8 cellular contexts compared by ENCODE assay signal in the genomic region with DNA sequence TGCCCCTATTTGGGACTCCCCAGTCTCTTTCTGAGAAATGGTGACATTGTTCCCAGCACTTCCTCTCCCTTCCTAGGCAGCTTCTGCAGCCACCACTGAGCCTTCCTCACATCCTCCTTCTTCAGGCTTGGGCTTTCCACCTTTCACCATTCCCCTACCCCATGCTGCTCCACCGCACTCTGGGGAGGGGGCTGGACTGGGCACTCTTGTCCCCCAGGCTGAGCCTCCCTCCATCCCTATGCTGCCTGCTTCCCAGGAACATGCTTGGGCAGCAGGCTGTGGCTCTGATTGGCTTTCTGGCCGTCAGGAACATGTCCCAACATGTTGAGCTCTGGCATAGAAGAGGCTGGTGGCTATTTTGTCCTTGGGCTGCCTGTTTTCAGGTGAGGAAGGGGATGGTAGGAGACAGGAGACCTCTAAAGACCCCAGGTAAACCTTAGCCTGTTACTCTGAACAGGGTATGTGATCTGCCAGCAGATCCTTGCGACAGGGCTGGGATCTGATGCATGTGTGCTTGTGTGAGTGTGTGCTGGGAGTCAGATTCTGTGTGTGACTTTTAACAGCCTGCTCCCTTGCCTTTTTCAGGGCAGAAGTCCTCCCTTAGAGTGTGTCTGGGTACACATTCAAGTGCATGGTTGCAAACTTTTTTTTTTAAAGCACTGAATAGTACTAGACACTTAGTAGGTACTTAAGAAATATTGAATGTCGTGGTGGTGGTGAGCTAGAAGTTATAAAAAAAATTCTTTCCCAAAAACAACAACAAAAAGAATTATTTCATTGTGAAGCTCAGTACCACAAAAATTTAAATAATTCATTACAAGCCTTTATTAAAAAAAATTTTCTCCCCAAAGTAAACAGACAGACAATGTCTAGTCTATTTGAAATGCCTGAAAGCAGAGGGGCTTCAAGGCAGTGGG. TPM values are rescaled to one million over a fixed set of nuclear protein-coding genes. Genes with fewer than 3 reads are reported as not detected.
DNase-seq lines count a peak whose midpoint lies in the region; ATAC-seq and TF ChIP-seq lines count a peak whose summit lies in the region.

No MANE protein-coding gene starts in this region.

- H3K27me3 ChIP-seq in HCT116 (ENCODE audit: insufficient read depth, low read length) (no peaks in the 10 kb centered on the region), mesenchymal stem cell (ENCODE audit: control insufficient read depth in 1 of 2, insufficient read depth in 1 of 2, low read length in 2 of 2) (no peaks in the 10 kb centered on the region)

- no peak for TF ChIP-seq RAD21 in HCT116 (IDR thresholded peaks at IDR 0.05; ENCODE audit: low read depth)

- intact Hi-C loops in HCT116 (cut with micrococcal nuclease), result no loop called here

- H2BK5ac ChIP-seq in mesenchymal stem cell (ENCODE audit: low read depth, low read length, poor library complexity, severe bottlenecking), result peak overlapping the region; percentile 99

- peaks cover 14% of the 10 kb centered on the region for H3K27me3 Mint-ChIP-seq in activated naive CD8-positive, alpha-beta T cell treated with anti-CD3 and anti-CD28 coated beads, Interleukin-2, amount 50 U/mL, for 24 hours

- peak; percentile 36 for DNase-seq in AG20443 (ENCODE audit: low spot score)
- no peak for DNase-seq in HCT116 (ENCODE audit: low read depth, low spot score)
- DNase-seq in activated naive CD8-positive, alpha-beta T cell treated with anti-CD3 and anti-CD28 coated beads, Interleukin-2, amount 50 U/mL, for 24 hours, result no peak
- peak; percentile 69 for DNase-seq in mesenchymal stem cell
- no peak for DNase-seq in GM13977 (ENCODE audit: low spot score)
- no peak for DNase-seq in Kasumi-1 (lab: John Stamatoyannopoulos, UW)
- no peak for DNase-seq in T-helper 9 cell

- no peaks in the 10 kb centered on the region for H4K20me1 ChIP-seq in HCT116 (ENCODE audit: insufficient read depth)

- WGBS in mesenchymal stem cell, result 47% methylated on average over 3 of the region's 4 CpGs

- H3K4me3 Mint-ChIP-seq in activated naive CD8-positive, alpha-beta T cell treated with anti-CD3 and anti-CD28 coated beads, Interleukin-2, amount 50 U/mL, for 24 hours, result peak overlapping the region; percentile 37

- CTCF ChIA-PET in HCT116 (lab: Charles Lee), result interaction anchor here (1.1 kb wide), 1 partner anchor 9 kb away, joined by 4 read pairs; no protein-coding TSS in a partner anchor

- H3K9ac ChIP-seq in HCT116 (ENCODE audit: low read length), result peak overlapping the region; percentile 42
- H3K9ac ChIP-seq in mesenchymal stem cell (ENCODE audit: low read length), result peak overlapping the region; percentile 99

- H3K36me3 ChIP-seq in HCT116 (ENCODE audit: control insufficient read depth in 1 of 2, insufficient read depth in 2 of 2, low read length in 2 of 2), result no peaks in the 10 kb centered on the region
- peaks cover 4 to 13% of the 10 kb centered on the region in 2 experiments for H3K36me3 ChIP-seq in mesenchymal stem cell (ENCODE audit: control insufficient read depth in 1 of 2, insufficient read depth in 2 of 2, low read depth in 1 of 2, low read length in 2 of 2)

- BruUV-seq in HCT116 (replicated peaks; lab: Mats Ljungman, UMichigan), result no TSS peak

- peak overlapping the region; percentile 97 to 100 for H2BK12ac ChIP-seq in mesenchymal stem cell (ENCODE audit: low read length in 2 of 2)

- peak overlapping the region; percentile 99 for H4K8ac ChIP-seq in mesenchymal stem cell (ENCODE audit: low read length)

- no peak for TF ChIP-seq CTCF in HCT116 (IDR thresholded peaks at IDR 0.05 in 2 of 3, conservative IDR thresholded peaks at IDR 0.05 in 1 of 3; ENCODE audit: borderline replicate concordance in 1 of 3, insufficient read depth in 1 of 3, low read depth in 2 of 3, low read length in 2 of 3)
- no peak for TF ChIP-seq CTCF in GM13977 (IDR thresholded peaks at IDR 0.05; ENCODE audit: extremely low read depth, insufficient read depth, missing control alignments)

- POLR2A ChIA-PET in HCT116 (lab: Charles Lee), result interaction anchor here (0.8 to 6.3 kb wide), 2 partner anchors 10 to 31 kb away, joined by 4 to 119 read pairs; no protein-coding TSS in a partner anchor

- peak overlapping the region; percentile 94 for H2BK120ac ChIP-seq in mesenchymal stem cell (ENCODE audit: low read depth, low read length)

- H3K27ac Mint-ChIP-seq in activated naive CD8-positive, alpha-beta T cell treated with anti-CD3 and anti-CD28 coated beads, Interleukin-2, amount 50 U/mL, for 24 hours, result peak overlapping the region; percentile 29

- H3K9me2 ChIP-seq in HCT116 (ENCODE audit: insufficient read depth), result no peaks in the 10 kb centered on the region

- peaks cover 44% of the 10 kb centered on the region for H3K4me1 Mint-ChIP-seq in activated naive CD8-positive, alpha-beta T cell treated with anti-CD3 and anti-CD28 coated beads, Interleukin-2, amount 50 U/mL, for 24 hours

- TF ChIP-seq POLR2A in HCT116 (IDR thresholded peaks at IDR 0.05; ENCODE audit: borderline replicate concordance, extremely low read depth, insufficient read depth, insufficient read length), result no peak

- H3K9me3 ChIP-seq in HCT116 (ENCODE audit: control insufficient read depth in 1 of 2, insufficient read depth in 1 of 2, low read depth in 1 of 2, low read length in 2 of 2), result no peaks in the 10 kb centered on the region
- H3K9me3 ChIP-seq in mesenchymal stem cell (ENCODE audit: control insufficient read depth, low read length), result no peaks in the 10 kb centered on the region

- peak overlapping the region; percentile 99 to 100 for H3K18ac ChIP-seq in mesenchymal stem cell (ENCODE audit: low read depth in 1 of 2, low read length in 2 of 2)

- H2AK5ac ChIP-seq in mesenchymal stem cell (ENCODE audit: low read length, severe bottlenecking), result peak overlapping the region; percentile 100

- H3K23ac ChIP-seq in mesenchymal stem cell (ENCODE audit: low read length in 2 of 2), result peak overlapping the region in 1 of 2 experiments; percentile 79

- H2AFZ ChIP-seq in HCT116 (ENCODE audit: low read depth, low read length, poor library complexity, severe bottlenecking) (peak overlapping the region; percentile 12), mesenchymal stem cell (ENCODE audit: low read depth, low read length) (peak overlapping the region; percentile 20)

- peaks cover 26% of the 10 kb centered on the region for H3K79me2 ChIP-seq in HCT116 (ENCODE audit: insufficient read depth, low read length)

- H3K4me2 ChIP-seq in HCT116 (ENCODE audit: low read length) (peak overlapping the region; percentile 97), mesenchymal stem cell (ENCODE audit: low read length, poor library complexity, severe bottlenecking) (no peak overlapping the region)

- H4K91ac ChIP-seq in mesenchymal stem cell (ENCODE audit: low read length), result peak overlapping the region; percentile 100

- H3K4me3 ChIP-seq in HCT116 (replicated peaks in 1 of 2; ENCODE audit: low read depth in 1 of 2, low read length in 2 of 2) (no peak overlapping the region), mesenchymal stem cell (ENCODE audit: insufficient read depth in 1 of 2, low read depth in 1 of 2, low read length in 2 of 2) (peak overlapping the region in 1 of 2 experiments; percentile 69)

- in situ Hi-C loops in GM13977 (cut with MboI; ENCODE audit: low pct_unique_long_range_greater_than_20kb, low sequenced_read_pairs, unreplicated experiment), result no loop called here

- H3K14ac ChIP-seq in mesenchymal stem cell (ENCODE audit: low read length in 2 of 2), result peak overlapping the region; percentile 87 to 99

- H3K36me3 Mint-ChIP-seq in activated naive CD8-positive, alpha-beta T cell treated with anti-CD3 and anti-CD28 coated beads, Interleukin-2, amount 50 U/mL, for 24 hours (ENCODE audit: low read depth), result peaks cover 4% of the 10 kb centered on the region

- peaks cover 2% of the 10 kb centered on the region for H3K79me1 ChIP-seq in mesenchymal stem cell (replicated peaks; ENCODE audit: low read length, poor library complexity, severe bottlenecking)

- H3K4ac ChIP-seq in mesenchymal stem cell (ENCODE audit: low read depth in 1 of 2, low read length in 2 of 2), result peak overlapping the region; percentile 100

- RAD21 ChIA-PET in HCT116 (lab: Charles Lee; ENCODE audit: low non-redundant PET in 1 of 2, low total read pairs in 2 of 2, uncharacterized antibody in 2 of 2, unreplicated experiment in 2 of 2), result no interaction called here

- ATAC-seq in HCT116 (no peak), HG03342 (IDR thresholded peaks at IDR 0.05; ENCODE audit: unreplicated experiment) (no peak)
- ATAC-seq in activated naive CD8-positive, alpha-beta T cell treated with anti-CD3 and anti-CD28 coated beads, Interleukin-2, amount 50 U/mL, for 24 hours, result no peak

- H3K4me1 ChIP-seq in HCT116 (ENCODE audit: control insufficient read depth in 1 of 2, insufficient read depth in 2 of 2, low read length in 2 of 2) (peaks cover 39 to 54% of the 10 kb centered on the region in 2 experiments), mesenchymal stem cell (ENCODE audit: control insufficient read depth, insufficient read depth, low read depth, low read length) (peaks cover 14% of the 10 kb centered on the region)

- H3K27ac ChIP-seq in HCT116 (ENCODE audit: low read depth, low read length) (peak overlapping the region; percentile 64), mesenchymal stem cell (ENCODE audit: low read length, poor library complexity, severe bottlenecking) (peak overlapping the region; percentile 98)

- H2BK15ac ChIP-seq in mesenchymal stem cell (ENCODE audit: low read depth, poor library complexity, severe bottlenecking), result peak overlapping the region; percentile 77

- no peaks in the 10 kb centered on the region for H3K9me3 Mint-ChIP-seq in activated naive CD8-positive, alpha-beta T cell treated with anti-CD3 and anti-CD28 coated beads, Interleukin-2, amount 50 U/mL, for 24 hours

TF ChIP-seq in HCT116, 20 proteins besides CTCF, POLR2A, EP300 and RAD21 (continues in another document):
- TF ChIP-seq EZH2phosphoT487 (IDR thresholded peaks at IDR 0.05; ENCODE audit: borderline replicate concordance), result no peak
- no peak for TF ChIP-seq JUND (IDR thresholded peaks at IDR 0.05)
- no peak for TF ChIP-seq YY1 (IDR thresholded peaks at IDR 0.05; ENCODE audit: extremely low read depth, insufficient replicate concordance, low read depth, low read length)
- TF ChIP-seq CBX3 (IDR thresholded peaks at IDR 0.05; ENCODE audit: low read depth), result no peak
- TF ChIP-seq SIN3A (IDR thresholded peaks at IDR 0.05; ENCODE audit: low read depth), result no peak
- TF ChIP-seq ELF1 (IDR thresholded peaks at IDR 0.05; ENCODE audit: borderline replicate concordance, low read depth), result no peak
- TF ChIP-seq, protein P1, sequence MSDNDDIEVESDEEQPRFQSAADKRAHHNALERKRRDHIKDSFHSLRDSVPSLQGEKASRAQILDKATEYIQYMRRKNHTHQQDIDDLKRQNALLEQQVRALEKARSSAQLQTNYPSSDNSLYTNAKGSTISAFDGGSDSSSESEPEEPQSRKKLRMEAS (IDR thresholded peaks at IDR 0.05), result no peak
- no peak for TF ChIP-seq POLR2AphosphoS5 (IDR thresholded peaks at IDR 0.05; ENCODE audit: low read depth, low read length)
- no peak for TF ChIP-seq ZFX (IDR thresholded peaks at IDR 0.05)

RNA-seq across cellular contexts. Expression of gene CDKN1A, which starts 2.1 kb away (rescaled TPM):
- 179 TPM for total RNA-seq in HCT116 (2021; ENCODE audit: unreplicated experiment)
- polyA plus RNA-seq in HCT116 (2012), result 218 and 229 TPM in 2 replicates
- polyA plus RNA-seq in mesenchymal stem cell (2013, experiment 1 of 2), result 604 TPM
- 615 TPM for polyA plus RNA-seq in mesenchymal stem cell (2013, experiment 2 of 2)

RNA-seq across cellular contexts. Expression of gene RAB44, which starts 21.2 kb away (rescaled TPM):
- total RNA-seq in HCT116 (2021; ENCODE audit: unreplicated experiment), result 0.05 TPM
- polyA plus RNA-seq in HCT116 (2012), result 0.02 and 0.03 TPM in 2 replicates
- polyA plus RNA-seq in mesenchymal stem cell (2013, experiment 1 of 2), result 0.01 TPM
- 0.01 TPM for polyA plus RNA-seq in mesenchymal stem cell (2013, experiment 2 of 2)

Comparison
In these comparisons a context has a peak if more than half of its experiments do, and no peak if none do; other contexts are left out.
1. DNase-seq: peak in AG20443 (single experiment) and mesenchymal stem cell (single experiment); none in HCT116 (single experiment), activated naive CD8-positive, alpha-beta T cell treated with anti-CD3 and anti-CD28 coated beads, Interleukin-2, amount 50 U/mL, for 24 hours (single experiment), GM13977 (single experiment), Kasumi-1 (0 of 2) and T-helper 9 cell (single experiment).